Comparison of ENCODE assay signal across 11 cellular contexts in the genomic region with DNA sequence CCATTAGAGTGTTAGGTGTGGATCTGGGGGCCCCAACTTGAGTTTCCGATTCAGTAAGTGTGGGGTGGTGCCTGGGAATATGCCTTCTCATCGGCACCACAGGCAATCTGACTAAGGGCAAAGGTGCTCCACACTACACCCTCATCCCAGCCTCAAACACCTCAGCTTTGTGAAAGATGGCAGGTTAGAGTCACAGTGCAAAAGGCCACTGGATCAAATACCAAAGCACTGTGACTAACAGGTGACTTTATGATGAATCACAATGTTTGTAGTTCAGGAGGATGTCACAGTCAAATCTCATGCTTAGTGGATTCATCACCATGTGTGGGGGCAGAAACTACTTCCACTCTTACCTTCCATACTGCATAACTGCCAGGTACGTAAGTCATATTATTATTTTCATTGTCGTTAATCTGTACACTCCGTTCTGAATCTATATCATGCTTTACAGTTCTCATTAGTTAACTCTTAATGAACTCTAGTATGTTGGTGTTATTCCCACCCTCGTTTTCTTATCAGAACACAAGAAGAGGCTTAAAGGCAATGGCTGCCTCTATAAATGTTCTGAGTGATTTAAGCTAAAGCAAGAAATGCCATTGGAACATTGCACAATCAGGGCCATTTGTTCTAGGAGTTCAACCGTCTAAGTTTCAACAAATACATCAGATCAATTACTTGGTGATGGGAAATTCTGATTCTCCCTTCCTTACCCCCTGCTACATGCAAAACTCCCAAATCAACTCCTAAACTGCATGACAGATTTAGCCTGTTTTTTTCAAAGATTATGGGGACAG. TPM values are rescaled to one million over a fixed set of nuclear protein-coding genes. Genes with fewer than 3 reads are reported as not detected.
DNase-seq lines count a peak whose midpoint lies in the region; ATAC-seq and TF ChIP-seq lines count a peak whose summit lies in the region.
"Had no signal": no experiment of that assay in that cellular context is flagged by ENCODE, and none has a peak within 500 bp of the region (broad histone marks: within the 10 kb centered on the region; RNA-seq: fewer than 3 reads in every experiment).

No MANE protein-coding gene starts in this region.

- H3K79me2 ChIP-seq in GM23248 (ENCODE audit: insufficient read depth) (no peaks in the 10 kb centered on the region), Karpas-422 (ENCODE audit: low read length) (no peaks in the 10 kb centered on the region)

- peaks cover 40% of the 10 kb centered on the region for H3F3A ChIP-seq in GM23248 (ENCODE audit: insufficient read depth)

- H3K4me3 ChIP-seq in BJ (ENCODE audit: low read depth, low read length) (no peak overlapping the region), GM23248 (peak overlapping the region; percentile 27), Karpas-422 (ENCODE audit: low read length) (no peak overlapping the region)

- H2AFZ ChIP-seq in GM23248 (no peak overlapping the region), Karpas-422 (ENCODE audit: low read length) (no peak overlapping the region)

- H3K36me3 ChIP-seq in BJ (ENCODE audit: control insufficient read depth, insufficient read depth, low read length): no peaks in the 10 kb centered on the region
- no peaks in the 10 kb centered on the region for H3K36me3 ChIP-seq in GM23248 (ENCODE audit: low read depth)
- H3K36me3 ChIP-seq in Karpas-422 (ENCODE audit: insufficient read depth, low read length): no peaks in the 10 kb centered on the region

- POLR2A ChIA-PET in BJ (lab: Charles Lee): no interaction called here

- peaks cover 3% of the 10 kb centered on the region; the same call in 1 of the 2 replicates for H3K27me3 ChIP-seq in BJ (ENCODE audit: control insufficient read depth, insufficient read depth, low read length)
- no peaks in the 10 kb centered on the region for H3K27me3 ChIP-seq in GM23248 (replicated peaks; ENCODE audit: insufficient read depth)
- H3K27me3 ChIP-seq in Karpas-422 (ENCODE audit: low read length): no peaks in the 10 kb centered on the region

- peak overlapping the region; percentile 72 for H3K27ac ChIP-seq in GM23248
- no peak overlapping the region for H3K27ac ChIP-seq in Karpas-422 (ENCODE audit: low read length)

- peaks cover 38% of the 10 kb centered on the region for H3K4me1 ChIP-seq in GM23248 (ENCODE audit: insufficient read depth)
- no peaks in the 10 kb centered on the region for H3K4me1 ChIP-seq in Karpas-422 (ENCODE audit: low read length)

- ATAC-seq in GM21737 (IDR thresholded peaks at IDR 0.05; ENCODE audit: unreplicated experiment) (no peak), HG02885 (IDR thresholded peaks at IDR 0.05; ENCODE audit: poor library complexity, unreplicated experiment) (no peak), left lobe of liver (no peak)

- CTCF ChIA-PET in BJ (lab: Yijun Ruan, JAX): interaction anchor here (0.7 kb wide), 1 partner anchor 15 kb away, joined by 3 read pairs; no protein-coding TSS in a partner anchor

- H3K9me2 ChIP-seq in GM23248 (ENCODE audit: insufficient read depth) (0 out of 2 replicates have a peak, but pooled peaks cover 5% of the 10 kb centered on the region), Karpas-422 (replicated peaks; ENCODE audit: insufficient read depth, low read length) (no peaks in the 10 kb centered on the region)

- H4K20me1 ChIP-seq in GM23248 (ENCODE audit: insufficient read depth) (no peaks in the 10 kb centered on the region), Karpas-422 (ENCODE audit: insufficient read depth, low read depth, low read length) (no peaks in the 10 kb centered on the region)

- DNase-seq in BJ (ENCODE audit: low read depth) (peak; percentile 49), GM23248 (peak; percentile 88), kidney glomerular epithelial cell (lab: John Stamatoyannopoulos, UW) (peak; percentile 88), left lobe of liver (ENCODE audit: low spot score) (no peak), Karpas-422 (no peak)
- DNase-seq in activated T-cell treated with anti-CD3 and anti-CD28 coated beads, Interleukin-2, amount 50 U/mL, for 48 hours: peak; percentile 22 to 30
- DNase-seq: activated naive CD4-positive, alpha-beta T cell treated with anti-CD3 and anti-CD28 coated beads, Interleukin-2, amount 10 ng/mL, durations not matched to agents 7 days and 5 days; DMS79 treated with DMSO at 0.1 percent for 48 hours; NCI-H1092 treated with DMSO at 0.1 percent for 48 hours had no signal

- no peak for TF ChIP-seq CTCF in BJ (IDR thresholded peaks at IDR 0.05; ENCODE audit: insufficient read depth, low read depth, low read length)

- H3K4me2 ChIP-seq in GM23248 (ENCODE audit: unreplicated experiment) (peak overlapping the region; percentile 67), Karpas-422 (ENCODE audit: low read depth, low read length, poor library complexity, severe bottlenecking) (no peak overlapping the region)

- no peaks in the 10 kb centered on the region for H3K9me3 ChIP-seq in GM23248 (ENCODE audit: low read depth)
- H3K9me3 ChIP-seq in Karpas-422 (ENCODE audit: low read length): no peaks in the 10 kb centered on the region

- WGBS in GM23248 (ENCODE audit: low coverage in 1 of 2, low lambda C conversion rate in 2 of 2, missing lambda C conversion rate in 2 of 2), 2 experiments: 6 to 7% methylated on average over 7 of the region's 7 CpGs

- in situ Hi-C loops in GM23248 (cut with MboI): no loop called here

- H3K9ac ChIP-seq in GM23248: peak overlapping the region; percentile 34
- no peak overlapping the region for H3K9ac ChIP-seq in Karpas-422 (ENCODE audit: low read length)

RNA-seq across cellular contexts. Expression of gene PRKG2, which starts 50.2 kb away (rescaled TPM):
- 0.16 and 0.47 TPM in 2 replicates for polyA plus RNA-seq in BJ (2011; rRNA removed)
- polyA minus RNA-seq in BJ (2011; rRNA and poly(A)+ RNA removed): 0.41 and 0.47 TPM in 2 replicates
- 4.6 and 7.3 TPM in 2 replicates for total RNA-seq in GM23248 (2014; rRNA removed; shearing (Covaris generic))
- 4.7 and 5.4 TPM in 2 replicates for polyA plus RNA-seq in GM23248 (2016; fragmentation: Nextera tagmentation; extraction: Ambion mirVana)
- total RNA-seq in left lobe of liver: not detected
- not detected in 2 replicates for total RNA-seq in Karpas-422 (2014; rRNA removed; shearing (Covaris generic); ENCODE audit: low replicate concordance)

Comparison
In these comparisons a context has a peak if more than half of its experiments do, and no peak if none do; other contexts are left out.
1. DNase-seq: peak in BJ (single experiment), GM23248 (single experiment), activated T-cell treated with anti-CD3 and anti-CD28 coated beads, Interleukin-2, amount 50 U/mL, for 48 hours (2 of 2) and kidney glomerular epithelial cell (single experiment); none in left lobe of liver (single experiment) and Karpas-422 (single experiment).